In the genomic region with DNA sequence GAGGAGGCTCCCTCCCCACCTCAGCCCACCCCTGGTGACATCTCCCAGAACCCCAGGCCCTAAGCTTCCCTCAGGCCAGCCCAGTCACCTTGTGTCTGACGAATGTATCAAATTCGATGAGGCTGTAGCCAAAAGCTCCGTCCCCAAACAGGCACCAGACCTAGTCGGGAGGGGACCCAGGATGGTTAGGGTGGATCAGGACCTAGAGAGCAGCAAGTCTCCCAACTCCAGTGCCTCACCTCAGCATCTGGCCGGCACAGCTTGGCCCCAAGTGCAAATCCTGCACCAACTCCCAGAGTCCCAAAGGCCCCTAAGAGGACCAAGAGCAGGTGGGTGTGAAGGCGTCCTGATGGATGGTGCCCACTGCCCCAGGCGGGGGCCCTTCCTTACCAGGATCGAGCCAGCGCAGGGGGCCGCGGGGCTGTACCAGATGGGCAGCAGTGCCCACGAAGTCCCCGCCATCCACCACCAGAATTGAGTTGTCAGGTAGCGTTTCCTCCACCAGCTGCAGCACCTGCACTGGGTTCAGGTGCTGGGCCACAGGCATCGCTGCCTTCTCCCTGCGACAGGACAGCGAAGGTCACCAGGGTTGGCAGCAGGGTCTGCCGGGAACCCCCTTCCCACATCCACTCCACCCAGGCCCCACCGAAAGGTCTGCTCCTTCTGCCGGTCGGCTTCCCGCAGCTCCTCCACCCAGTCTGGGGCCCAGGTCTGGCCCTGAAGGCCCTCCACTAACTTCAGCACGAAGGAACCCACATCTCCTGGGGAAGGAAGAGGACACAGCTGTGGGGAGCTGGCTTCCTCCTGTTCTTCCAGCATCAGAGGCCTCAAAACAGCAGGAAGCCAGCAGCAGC, we compare ENCODE assay signal across 30 cellular contexts. TPM values are rescaled to one million over a fixed set of nuclear protein-coding genes. Genes with fewer than 3 reads are reported as not detected.
DNase-seq lines count a peak whose midpoint lies in the region; ATAC-seq, FAIRE-seq and TF ChIP-seq lines count a peak whose summit lies in the region.
"Had no signal": no experiment of that assay in that cellular context is flagged by ENCODE, and none has a peak within 500 bp of the region (broad histone marks: within the 10 kb centered on the region; RNA-seq: fewer than 3 reads in every experiment).

No MANE protein-coding gene starts in this region.

- POLR2A ChIA-PET in AG04450 (lab: Yijun Ruan, JAX) (interaction anchor here (0.7 kb wide), 1 partner anchor 962 kb away, joined by 3 read pairs; no protein-coding TSS in a partner anchor), HepG2 (lab: Yijun Ruan, JAX) (interaction anchor here (0.6 to 1.9 kb wide), 2 partner anchors 9 to 10 kb away, joined by 3 to 9 read pairs; a partner anchor contains a TSS)

- H3K4me3 ChIP-seq in AG04450 (ENCODE audit: low read depth, low read length) (no peak overlapping the region), HepG2 (replicated peaks in 1 of 3; ENCODE audit: insufficient read depth in 1 of 3, low read depth in 2 of 3, low read length in 3 of 3) (no peak overlapping the region), gastrocnemius medialis (no peak overlapping the region)
- H3K4me3 ChIP-seq: body of pancreas, colonic mucosa, Peyer's patch, prostate gland had no signal

- 96% methylated on average over 8 of the region's 23 CpGs for WGBS in HepG2 (ENCODE audit: low lambda C conversion rate)

- no peak for FAIRE-seq in HepG2 (lab: Jason Lieb, UNC)
- FAIRE-seq: GM12891, small intestine had no signal

- DNase-seq in AG04450 (ENCODE audit: low read depth, low spot score): no peak
- DNase-seq in UCSD-AML1 (lab: John Stamatoyannopoulos, UW; ENCODE audit: unreplicated experiment): peak; percentile 21
- no peak for DNase-seq in HepG2 (ENCODE audit: low spot score)
- no peak for DNase-seq in gastrocnemius medialis
- no peak for DNase-seq in GDM1 (lab: John Stamatoyannopoulos, UW)
- no peak for DNase-seq in NCI-H82 treated with DMSO at 0.1 percent for 48 hours (lab: John Stamatoyannopoulos, UW; ENCODE audit: unreplicated experiment)
- DNase-seq in NCI-H1417 treated with DMSO at 0.1 percent for 48 hours (lab: John Stamatoyannopoulos, UW): no peak
- no peak for DNase-seq in NCI-H446 treated with DMSO at 0.1 percent for 48 hours (lab: John Stamatoyannopoulos, UW)
- DNase-seq: activated CD8-positive, alpha-beta memory T cell treated with anti-CD3 and anti-CD28 coated beads, Interleukin-2, amount 50 U/mL, for 48 hours; activated naive CD8-positive, alpha-beta T cell treated with anti-CD3 and anti-CD28 coated beads, Interleukin-2, amount 10 ng/mL, durations not matched to agents 7 days and 5 days; COR-L47; DMS79 treated with DMSO at 0.1 percent for 48 hours; endodermal cell; midbrain; NCI-H1105; NCI-H2081 treated with DMSO at 0.1 percent for 48 hours; small intestine; stimulated activated naive B cell treated with anti-CD40 and anti-IgM and Interleukin-4, amounts not matched to agents 10 μg/mL and 1 μg/mL and 100 μg/mL, for 72 hours; T-helper 2 cell; WERI-Rb-1 had no signal

- H2AFZ ChIP-seq in HepG2 (ENCODE audit: low read length): no peak overlapping the region

- TF ChIP-seq CTCF in AG04450 (IDR thresholded peaks at IDR 0.05; ENCODE audit: low read depth, low read length): no peak
- no peak for TF ChIP-seq CTCF in HepG2 (CRISPR knock-in tag; IDR thresholded peaks at IDR 0.05)
- TF ChIP-seq CTCF in gastrocnemius medialis (IDR thresholded peaks at IDR 0.05 in 4 of 5, conservative IDR thresholded peaks at IDR 0.05 in 1 of 5): no peak

- peaks cover 16% of the 10 kb centered on the region for H3K9me3 ChIP-seq in AG04450 (ENCODE audit: control insufficient read depth, insufficient read depth, low read length)
- no peaks in the 10 kb centered on the region for H3K9me3 ChIP-seq in HepG2 (ENCODE audit: low read length)
- no peaks in the 10 kb centered on the region for H3K9me3 ChIP-seq in gastrocnemius medialis
- H3K9me3 ChIP-seq: body of pancreas, colonic mucosa, Peyer's patch, prostate gland had no signal

- no peaks in the 10 kb centered on the region for H3K27me3 ChIP-seq in AG04450 (ENCODE audit: control insufficient read depth, insufficient read depth, low read length)
- no peaks in the 10 kb centered on the region for H3K27me3 ChIP-seq in HepG2 (ENCODE audit: control insufficient read depth in 1 of 2, insufficient read depth in 2 of 2, low read length in 2 of 2)
- H3K27me3 ChIP-seq in gastrocnemius medialis: no peaks in the 10 kb centered on the region
- H3K27me3 ChIP-seq: body of pancreas, colonic mucosa, Peyer's patch had no signal

- no peak overlapping the region for H3K9ac ChIP-seq in HepG2 (ENCODE audit: insufficient read depth, low read depth, low read length)

- intact Hi-C loops in HepG2 (cut with micrococcal nuclease; ENCODE audit: unreplicated experiment) (no loop called here), gastrocnemius medialis (cut with DNase I; ENCODE audit: low total_unique reads) (no loop called here)

- in situ Hi-C loops in HepG2 (cut with HindIII; ENCODE audit: extremely low pct_ligation_motif_present, low pct_unique_long_range_greater_than_20kb): no loop called here
- in situ Hi-C loops in gastrocnemius medialis (cut with MboI; ENCODE audit: low sequenced_read_pairs in 4 of 4): no loop called here

- ATAC-seq in HepG2 (no peak), gastrocnemius medialis (no peak)
- ATAC-seq: body of pancreas; stimulated activated naive B cell treated with anti-CD40 and anti-IgM and Interleukin-4, amounts not matched to agents 10 μg/mL and 1 μg/mL and 100 μg/mL, for 72 hours had no signal

- no peaks in the 10 kb centered on the region for H3K79me2 ChIP-seq in HepG2 (ENCODE audit: insufficient read depth, low read length)

- TF ChIP-seq EP300 in HepG2 (IDR thresholded peaks at IDR 0.05; ENCODE audit: low read depth in 2 of 2, low read length in 2 of 2) (no peak), HepG2 (CRISPR knock-in tag; IDR thresholded peaks at IDR 0.05; ENCODE audit: borderline replicate concordance) (no peak)

- peak overlapping the region; percentile 39 for H3K27ac ChIP-seq in AG04450 (ENCODE audit: low read depth, low read length)
- H3K27ac ChIP-seq in HepG2 (ENCODE audit: extremely low read length, insufficient read depth, low read length): no peak overlapping the region
- peak overlapping the region in 3 of 4 donors; percentile 24 to 59 (median 57) for H3K27ac ChIP-seq in gastrocnemius medialis
- H3K27ac ChIP-seq: body of pancreas, colonic mucosa, prostate gland, WERI-Rb-1 had no signal

- no peak for TF ChIP-seq RAD21 in HepG2 (CRISPR knock-in tag; IDR thresholded peaks at IDR 0.05)

- CTCF ChIA-PET in AG04450 (lab: Charles Lee): no interaction called here
- CTCF ChIA-PET in HepG2 (lab: Yijun Ruan, JAX; ENCODE audit: low intra/inter-chr PET ratio, low total read pairs): no interaction called here

- BruUV-seq in HepG2 (replicated peaks; lab: Mats Ljungman, UMichigan): no TSS peak

- no peak overlapping the region for H3K4me2 ChIP-seq in HepG2 (ENCODE audit: low read depth, low read length)

- H4K20me1 ChIP-seq in HepG2 (ENCODE audit: insufficient read depth, low read length): no peaks in the 10 kb centered on the region

- peaks cover 43 to 75% of the 10 kb centered on the region in 2 experiments for H3K36me3 ChIP-seq in HepG2 (replicated peaks in 1 of 2; ENCODE audit: control insufficient read depth in 1 of 2, insufficient read depth in 2 of 2, low read length in 2 of 2)
- peaks cover 0 to 54% of the 10 kb centered on the region in 2 donors for H3K36me3 ChIP-seq in gastrocnemius medialis

- TF ChIP-seq POLR2A in HepG2 (IDR thresholded peaks at IDR 0.05; ENCODE audit: insufficient read depth in 1 of 2, low read depth in 2 of 2, low read length in 2 of 2) (no peak), gastrocnemius medialis (IDR thresholded peaks at IDR 0.05) (no peak)

- H3K4me1 ChIP-seq in HepG2 (ENCODE audit: insufficient read depth, low read length) (peaks cover 7% of the 10 kb centered on the region), gastrocnemius medialis (no peaks in the 10 kb centered on the region)
- H3K4me1 ChIP-seq: body of pancreas, colonic mucosa, prostate gland had no signal

RNA-seq across cellular contexts. Expression of gene SYDE1, which starts 8.8 kb away (rescaled TPM):
- polyA plus RNA-seq in AG04450 (2011; rRNA removed): 30.3 and 42.3 TPM in 2 replicates
- 29.1 and 38.4 TPM in 2 replicates for polyA minus RNA-seq in AG04450 (2011; rRNA and poly(A)+ RNA removed)
- 3.8 and 4.3 TPM in 2 replicates for total RNA-seq in HepG2 (2016; rRNA removed; fragmentation: Illumina TruSeq; extraction: Trizol)
- total RNA-seq in HepG2 (2016; cell fraction: cytosol; rRNA removed; fragmentation: Illumina TruSeq; extraction: Trizol; ENCODE audit: low read depth): 1.7 and 2.6 TPM in 2 replicates
- total RNA-seq in HepG2 (2016; cell fraction: insoluble cytoplasmic fraction; rRNA removed; fragmentation: Illumina TruSeq; extraction: Trizol): 2.9 and 3.9 TPM in 2 replicates
- total RNA-seq in HepG2 (2016; cell fraction: membrane; rRNA removed; fragmentation: Illumina TruSeq; extraction: Trizol): 4.0 and 4.4 TPM in 2 replicates
- 3.8 and 5.2 TPM in 2 replicates for total RNA-seq in HepG2 (2016; cell fraction: nucleus; rRNA removed; fragmentation: Illumina TruSeq; extraction: Trizol)
- polyA plus RNA-seq in HepG2 (2011; rRNA removed): 13.6 and 15.4 TPM in 2 replicates
- 10.6 and 19.0 TPM in 2 replicates for polyA plus RNA-seq in HepG2 (2011; cell fraction: cytosol; rRNA removed)
- polyA plus RNA-seq in HepG2 (2011; cell fraction: nucleus; rRNA removed): 31.3 and 42.4 TPM in 2 replicates
- polyA plus RNA-seq in HepG2 (2012): 5.5 and 6.3 TPM in 2 replicates
- polyA plus RNA-seq in HepG2 (2016; cell fraction: cytosol; fragmentation: Illumina TruSeq; extraction: Trizol; ENCODE audit: low read depth): 1.5 TPM in 2 replicates
- 4.9 and 5.6 TPM in 2 replicates for polyA plus RNA-seq in HepG2 (2016; cell fraction: insoluble cytoplasmic fraction; fragmentation: Illumina TruSeq; extraction: Trizol; ENCODE audit: low read depth)
- polyA plus RNA-seq in HepG2 (2016; cell fraction: membrane; fragmentation: Illumina TruSeq; extraction: Trizol; ENCODE audit: low read depth): 3.5 and 4.0 TPM in 2 replicates
- polyA plus RNA-seq in HepG2 (2016; cell fraction: nucleus; fragmentation: Illumina TruSeq; extraction: Trizol; ENCODE audit: insufficient read depth, low read depth): 6.7 and 7.0 TPM in 2 replicates
- polyA minus RNA-seq in HepG2 (2011; rRNA and poly(A)+ RNA removed; ENCODE audit: low replicate concordance): 37.7 and 42.8 TPM in 2 replicates
- 10.4 and 16.1 TPM in 2 replicates for polyA minus RNA-seq in HepG2 (2011; cell fraction: cytosol; rRNA and poly(A)+ RNA removed)
- 4.8 and 9.0 TPM in 2 replicates for polyA minus RNA-seq in HepG2 (2011; cell fraction: nucleus; rRNA and poly(A)+ RNA removed)
- total RNA-seq in gastrocnemius medialis: 1 to 10 TPM; 3.2 to 6.3 (median 5.2) TPM

RNA-seq across cellular contexts. Expression of gene OR1I1, which starts 34.0 kb away (rescaled TPM):
- polyA plus RNA-seq in AG04450 (2011; rRNA removed) (not detected in 2 replicates), HepG2 (2011; rRNA removed) (not detected in 2 replicates)
- polyA minus RNA-seq in AG04450 (2011; rRNA and poly(A)+ RNA removed): not detected in 2 replicates
- total RNA-seq in HepG2 (2016; rRNA removed; fragmentation: Illumina TruSeq; extraction: Trizol) (not detected in 2 replicates), gastrocnemius medialis (not detected)
- not detected in 2 replicates for total RNA-seq in HepG2 (2016; cell fraction: cytosol; rRNA removed; fragmentation: Illumina TruSeq; extraction: Trizol; ENCODE audit: low read depth)
- not detected in 2 replicates for total RNA-seq in HepG2 (2016; cell fraction: insoluble cytoplasmic fraction; rRNA removed; fragmentation: Illumina TruSeq; extraction: Trizol)
- not detected in 2 replicates for total RNA-seq in HepG2 (2016; cell fraction: membrane; rRNA removed; fragmentation: Illumina TruSeq; extraction: Trizol)
- total RNA-seq in HepG2 (2016; cell fraction: nucleus; rRNA removed; fragmentation: Illumina TruSeq; extraction: Trizol): not detected in 2 replicates
- not detected in 2 replicates for polyA plus RNA-seq in HepG2 (2011; cell fraction: cytosol; rRNA removed)
- polyA plus RNA-seq in HepG2 (2011; cell fraction: nucleus; rRNA removed): not detected in 2 replicates
- polyA plus RNA-seq in HepG2 (2012): not detected in 2 replicates
- not detected in 2 replicates for polyA plus RNA-seq in HepG2 (2016; cell fraction: cytosol; fragmentation: Illumina TruSeq; extraction: Trizol; ENCODE audit: low read depth)
- not detected in 2 replicates for polyA plus RNA-seq in HepG2 (2016; cell fraction: insoluble cytoplasmic fraction; fragmentation: Illumina TruSeq; extraction: Trizol; ENCODE audit: low read depth)
- not detected in 2 replicates for polyA plus RNA-seq in HepG2 (2016; cell fraction: membrane; fragmentation: Illumina TruSeq; extraction: Trizol; ENCODE audit: low read depth)
- polyA plus RNA-seq in HepG2 (2016; cell fraction: nucleus; fragmentation: Illumina TruSeq; extraction: Trizol; ENCODE audit: insufficient read depth, low read depth): not detected in 2 replicates
- not detected in 2 replicates for polyA minus RNA-seq in HepG2 (2011; rRNA and poly(A)+ RNA removed; ENCODE audit: low replicate concordance)
- polyA minus RNA-seq in HepG2 (2011; cell fraction: cytosol; rRNA and poly(A)+ RNA removed): not detected in 2 replicates
- polyA minus RNA-seq in HepG2 (2011; cell fraction: nucleus; rRNA and poly(A)+ RNA removed): not detected in 2 replicates
- total RNA-seq: A673; activated naive CD8-positive, alpha-beta T cell treated with anti-CD3 and anti-CD28 coated beads, Interleukin-2, amount 10 ng/mL, durations not matched to agents 7 days and 5 days; body of pancreas; colonic mucosa; endodermal cell; NCI-H460; Peyer's patch; prostate gland; SK-MEL-5; ureter had no signal
- polyA plus RNA-seq: BJ, small intestine had no signal
